ENCODE assay signal across 8 cellular contexts in genomic region chr1:52365746-52366516, GRCh38. TPM values are rescaled to one million over a fixed set of nuclear protein-coding genes. Genes with fewer than 3 reads are reported as not detected.
DNase-seq lines count a peak whose midpoint lies in the region; ATAC-seq and TF ChIP-seq lines count a peak whose summit lies in the region.

TSS of gene CC2D1B (minus strand) at chr1:52366205. CDS start at chr1:52364620, 1,585 bp downstream.

- peaks cover 30% of the 10 kb centered on the region for H3K4me1 ChIP-seq in BLaER1
- peaks cover 3% of the 10 kb centered on the region for H3K4me1 ChIP-seq in colonic mucosa

- H3K9ac ChIP-seq in BLaER1: peak within 1 kb of the TSS; percentile 90
- H3K9ac ChIP-seq in colonic mucosa (ENCODE audit: low read depth in 2 of 2, low read length in 2 of 2): peak within 1 kb of the TSS; percentile 91 to 96

- peak within 1 kb of the TSS; percentile 93 for H3K4me2 ChIP-seq in BLaER1

- intact Hi-C loops in colonic mucosa (cut with DNase I): no loop called here

- H3K36me3 ChIP-seq in BLaER1 (peaks cover 36% of the 10 kb centered on the region), colonic mucosa (peaks cover 7% of the 10 kb centered on the region)

- peaks cover 4% of the 10 kb centered on the region; the same call in 1 of the 2 replicates for H3K27me3 ChIP-seq in BLaER1
- no peaks in the 10 kb centered on the region for H3K27me3 ChIP-seq in colonic mucosa
- H3K27me3 ChIP-seq in layer of hippocampus (ENCODE audit: control insufficient read depth, insufficient read depth, low read length): no peaks in the 10 kb centered on the region

- peak; percentile 95 for DNase-seq in GM19240 (ENCODE audit: insufficient read length, low spot score)
- DNase-seq in NCI-H526 (lab: John Stamatoyannopoulos, UW): peak; percentile 95 to 99
- peak; percentile 100 for DNase-seq in activated CD4-positive, alpha-beta T cell treated with anti-CD3 and anti-CD28 coated beads for 48 hours
- peak; percentile 98 for DNase-seq in colonic mucosa
- DNase-seq in stimulated activated CD4-positive, alpha-beta T cell treated with anti-CD3 and anti-CD28 coated beads, Interleukin-1b, Interleukin-23, amount 100 ng/mL, for 4 hours (ENCODE audit: low read depth in 2 of 2): peak; percentile 99

- H3K4me3 ChIP-seq in BLaER1: peak within 1 kb of the TSS; percentile 91
- peak within 1 kb of the TSS; percentile 82 for H3K4me3 ChIP-seq in colonic mucosa

- peak within 1 kb of the TSS; percentile 89 for H3K27ac ChIP-seq in BLaER1
- peak within 1 kb of the TSS; percentile 89 for H3K27ac ChIP-seq in colonic mucosa
- H3K27ac ChIP-seq in layer of hippocampus (ENCODE audit: low read depth, low read length): peak within 1 kb of the TSS; percentile 92

- ATAC-seq in HG03460 (IDR thresholded peaks at IDR 0.05; ENCODE audit: unreplicated experiment): peak; percentile 88

- H4K20me1 ChIP-seq in BLaER1: peaks cover 15% of the 10 kb centered on the region; the same call in 1 of the 2 replicates

- no peaks in the 10 kb centered on the region for H3K9me3 ChIP-seq in BLaER1
- no peaks in the 10 kb centered on the region for H3K9me3 ChIP-seq in colonic mucosa

- TF ChIP-seq CTCF in colonic mucosa (IDR thresholded peaks at IDR 0.05): no peak

RNA-seq across cellular contexts. Expression of gene CC2D1B, which starts in this region (rescaled TPM):
- total RNA-seq in colonic mucosa: 10 to 100 TPM; 25.2 to 27.3 TPM

Comparison
In these comparisons a context has a peak if more than half of its experiments do, and no peak if none do; other contexts are left out.
1. Peak in every context shown above with its lines: DNase-seq, ATAC-seq, H3K4me3 ChIP-seq and H3K27ac ChIP-seq.